In genomic region chr1:243254927-243255790, GRCh38 we compare ENCODE assay signal across 1 cellular context.
TF ChIP-seq lines count a peak whose summit lies in the region.

TSS of gene CEP170 (minus strand) at chr1:243255281. CDS start at chr1:243225280, 30,001 bp downstream.

TF ChIP-seq in HepG2, 621 proteins besides CTCF, POLR2A, EP300 and RAD21 (continued from another document and continues in another):
- TF ChIP-seq HMGXB3 (CRISPR knock-in tag; IDR thresholded peaks at IDR 0.05; ENCODE audit: borderline replicate concordance): no peak; the same call in 1 of the 2 replicates
- 0 out of 2 replicates have a peak, but pooled peaks have one; percentile 56 for TF ChIP-seq TOPORS (CRISPR knock-in tag; IDR thresholded peaks at IDR 0.05)
- TF ChIP-seq NFRKB (IDR thresholded peaks at IDR 0.05): no peak
- TF ChIP-seq ZEB1 (IDR thresholded peaks at IDR 0.05; ENCODE audit: insufficient replicate concordance, low read depth): no peak
- TF ChIP-seq CENPBD1 (CRISPR knock-in tag; IDR thresholded peaks at IDR 0.05; ENCODE audit: borderline replicate concordance, low read depth): no peak
- TF ChIP-seq GABPA (IDR thresholded peaks at IDR 0.05; ENCODE audit: low read depth, low read length): peak; percentile 77
- peak; percentile 93 for TF ChIP-seq GABPA (CRISPR knock-in tag; IDR thresholded peaks at IDR 0.05; ENCODE audit: low read depth)
- no peak; the same call in 1 of the 2 replicates for TF ChIP-seq ZNF317 (CRISPR knock-in tag; IDR thresholded peaks at IDR 0.05)
- TF ChIP-seq ATF6 (CRISPR knock-in tag; conservative IDR thresholded peaks at IDR 0.05): no peak
- TF ChIP-seq CBX2 (IDR thresholded peaks at IDR 0.05; ENCODE audit: low read depth, low read length): no peak
- no peak for TF ChIP-seq CBX2 (CRISPR knock-in tag; IDR thresholded peaks at IDR 0.05; ENCODE audit: low read depth)
- TF ChIP-seq, protein P1, sequence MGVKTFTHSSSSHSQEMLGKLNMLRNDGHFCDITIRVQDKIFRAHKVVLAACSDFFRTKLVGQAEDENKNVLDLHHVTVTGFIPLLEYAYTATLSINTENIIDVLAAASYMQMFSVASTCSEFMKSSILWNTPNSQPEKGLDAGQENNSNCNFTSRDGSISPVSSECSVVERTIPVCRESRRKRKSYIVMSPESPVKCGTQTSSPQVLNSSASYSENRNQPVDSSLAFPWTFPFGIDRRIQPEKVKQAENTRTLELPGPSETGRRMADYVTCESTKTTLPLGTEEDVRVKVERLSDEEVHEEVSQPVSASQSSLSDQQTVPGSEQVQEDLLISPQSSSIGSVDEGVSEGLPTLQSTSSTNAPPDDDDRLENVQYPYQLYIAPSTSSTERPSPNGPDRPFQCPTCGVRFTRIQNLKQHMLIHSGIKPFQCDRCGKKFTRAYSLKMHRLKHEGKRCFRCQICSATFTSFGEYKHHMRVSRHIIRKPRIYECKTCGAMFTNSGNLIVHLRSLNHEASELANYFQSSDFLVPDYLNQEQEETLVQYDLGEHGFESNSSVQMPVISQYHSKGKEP (CRISPR knock-in tag; IDR thresholded peaks at IDR 0.05): no peak
- TF ChIP-seq ZNF629 (CRISPR knock-in tag; conservative IDR thresholded peaks at IDR 0.05): no peak
- no peak for TF ChIP-seq ZNF253 (CRISPR knock-in tag; IDR thresholded peaks at IDR 0.05; ENCODE audit: borderline replicate concordance)
- TF ChIP-seq, protein P2, sequence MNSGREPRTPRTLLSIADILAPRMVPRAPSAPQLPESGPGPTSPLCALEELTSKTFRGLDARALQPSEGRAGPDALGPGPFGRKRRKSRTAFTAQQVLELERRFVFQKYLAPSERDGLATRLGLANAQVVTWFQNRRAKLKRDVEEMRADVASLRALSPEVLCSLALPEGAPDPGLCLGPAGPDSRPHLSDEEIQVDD (CRISPR knock-in tag; IDR thresholded peaks at IDR 0.05; ENCODE audit: borderline replicate concordance): 0 out of 2 replicates have a peak, but pooled peaks have one; percentile 50
- no peak for TF ChIP-seq HNF1B (CRISPR knock-in tag; IDR thresholded peaks at IDR 0.05)
- TF ChIP-seq JARID2 (CRISPR knock-in tag; IDR thresholded peaks at IDR 0.05; ENCODE audit: insufficient replicate concordance): no peak
- no peak for TF ChIP-seq KDM1A (CRISPR knock-in tag; IDR thresholded peaks at IDR 0.05)
- no peak; the same call in 1 of the 2 replicates for TF ChIP-seq SMAD3 (CRISPR knock-in tag; IDR thresholded peaks at IDR 0.05)
- no peak for TF ChIP-seq SYNCRIP (IDR thresholded peaks at IDR 0.05; ENCODE audit: insufficient read depth, low read depth, low read length)
- no peak for TF ChIP-seq ZBTB42 (CRISPR knock-in tag; IDR thresholded peaks at IDR 0.05)
- TF ChIP-seq, protein P3, sequence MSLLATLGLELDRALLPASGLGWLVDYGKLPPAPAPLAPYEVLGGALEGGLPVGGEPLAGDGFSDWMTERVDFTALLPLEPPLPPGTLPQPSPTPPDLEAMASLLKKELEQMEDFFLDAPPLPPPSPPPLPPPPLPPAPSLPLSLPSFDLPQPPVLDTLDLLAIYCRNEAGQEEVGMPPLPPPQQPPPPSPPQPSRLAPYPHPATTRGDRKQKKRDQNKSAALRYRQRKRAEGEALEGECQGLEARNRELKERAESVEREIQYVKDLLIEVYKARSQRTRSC (CRISPR knock-in tag; IDR thresholded peaks at IDR 0.05; ENCODE audit: low read depth): 0 out of 2 replicates have a peak, but pooled peaks have one; percentile 34
- no peak for TF ChIP-seq ZKSCAN1 (IDR thresholded peaks at IDR 0.05; ENCODE audit: low read length)
- no peak for TF ChIP-seq ZNF598 (CRISPR knock-in tag; IDR thresholded peaks at IDR 0.05; ENCODE audit: borderline replicate concordance)
- peak; percentile 63; the same call in 1 of the 2 replicates for TF ChIP-seq ZNF574 (CRISPR knock-in tag; IDR thresholded peaks at IDR 0.05)
- no peak for TF ChIP-seq ZNF354B (CRISPR knock-in tag; IDR thresholded peaks at IDR 0.05)
- no peak for TF ChIP-seq ZNF777 (CRISPR knock-in tag; IDR thresholded peaks at IDR 0.05)
- TF ChIP-seq, protein P4, sequence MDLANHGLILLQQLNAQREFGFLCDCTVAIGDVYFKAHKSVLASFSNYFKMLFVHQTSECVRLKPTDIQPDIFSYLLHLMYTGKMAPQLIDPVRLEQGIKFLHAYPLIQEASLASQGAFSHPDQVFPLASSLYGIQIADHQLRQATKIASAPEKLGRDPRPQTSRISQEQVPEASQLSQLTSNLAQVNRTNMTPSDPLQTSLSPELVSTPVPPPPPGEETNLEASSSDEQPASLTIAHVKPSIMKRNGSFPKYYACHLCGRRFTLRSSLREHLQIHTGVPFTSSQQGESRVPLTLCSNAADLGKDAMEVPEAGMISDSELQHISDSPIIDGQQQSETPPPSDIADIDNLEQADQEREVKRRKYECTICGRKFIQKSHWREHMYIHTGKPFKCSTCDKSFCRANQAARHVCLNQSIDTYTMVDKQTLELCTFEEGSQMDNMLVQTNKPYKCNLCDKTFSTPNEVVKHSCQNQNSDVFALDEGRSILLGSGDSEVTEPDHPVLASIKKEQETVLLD (CRISPR knock-in tag; IDR thresholded peaks at IDR 0.05; ENCODE audit: low read depth): peak; percentile 73; the same call in 1 of the 2 replicates
- peak; percentile 53; the same call in 1 of the 2 replicates for TF ChIP-seq DRAP1 (CRISPR knock-in tag; IDR thresholded peaks at IDR 0.05)
- TF ChIP-seq MYC (CRISPR knock-in tag; IDR thresholded peaks at IDR 0.05; ENCODE audit: borderline replicate concordance): peak; percentile 38; the same call in 1 of the 2 replicates
- TF ChIP-seq POLR2AphosphoS2 (IDR thresholded peaks at IDR 0.05; ENCODE audit: low read depth, low read length): no peak
- TF ChIP-seq NR2F1 (CRISPR knock-in tag; IDR thresholded peaks at IDR 0.05): no peak
- TF ChIP-seq CHCHD3 (CRISPR knock-in tag; IDR thresholded peaks at IDR 0.05): no peak
- no peak for TF ChIP-seq NFE2L1 (CRISPR knock-in tag; IDR thresholded peaks at IDR 0.05; ENCODE audit: borderline replicate concordance)
- no peak for TF ChIP-seq HIC2 (CRISPR knock-in tag; IDR thresholded peaks at IDR 0.05; ENCODE audit: low read depth)
- TF ChIP-seq TGIF2 (CRISPR knock-in tag; IDR thresholded peaks at IDR 0.05): no peak; the same call in 1 of the 2 replicates
